13 cellular contexts compared by ENCODE assay signal in genomic region chr13:26465514-26465913, GRCh38.
"Had no signal": no experiment of that assay in that cellular context is flagged by ENCODE, and none has a peak within 500 bp of the region (broad histone marks: within the 10 kb centered on the region; RNA-seq: fewer than 3 reads in every experiment).

No MANE protein-coding gene starts in this region.

- H3K27ac Mint-ChIP-seq: activated B cell treated with CpG ODN at 0.5 μM for 24 hours; activated CD4-positive, alpha-beta T cell treated with anti-CD3 and anti-CD28 coated beads, Interleukin-2, amount 10 ng/mL, durations not matched to agents 7 days and 5 days; activated naive CD4-positive, alpha-beta T cell treated with anti-CD3 and anti-CD28 coated beads, Interleukin-2, amount 10 ng/mL, durations not matched to agents 7 days and 5 days; activated T-helper 2 cell treated with anti-CD3 and anti-CD28 coated beads, Interferon-gamma antibody, Interleukin-2, Interleukin-4, amounts not matched to agents 10 μg/mL and 5 μg/mL and 100 μg/mL, durations not matched to agents 14 hours and 24 hours and 36 hours; dendritic cell treated with granulocyte-macrophage colony-stimulating factor and Interleukin-4, amounts not matched to agents 40 ng/mL and 50 ng/mL, for 4 days; neural progenitor cell; stimulated activated effector memory CD8-positive, alpha-beta T cell treated with anti-CD3 and anti-CD28 coated beads, Interleukin-12 subunit alpha, Interleukin-12 subunit beta, amount 100 ng/mL, for 72 hours had no signal

- H3K9me3 Mint-ChIP-seq: activated B cell treated with CpG ODN at 0.5 μM for 24 hours; activated CD4-positive, alpha-beta T cell treated with anti-CD3 and anti-CD28 coated beads, Interleukin-2, amount 10 ng/mL, durations not matched to agents 7 days and 5 days; activated naive CD4-positive, alpha-beta T cell treated with anti-CD3 and anti-CD28 coated beads, Interleukin-2, amount 10 ng/mL, durations not matched to agents 7 days and 5 days; activated T-helper 2 cell treated with anti-CD3 and anti-CD28 coated beads, Interferon-gamma antibody, Interleukin-2, Interleukin-4, amounts not matched to agents 10 μg/mL and 5 μg/mL and 100 μg/mL, durations not matched to agents 14 hours and 24 hours and 36 hours; dendritic cell treated with granulocyte-macrophage colony-stimulating factor and Interleukin-4, amounts not matched to agents 40 ng/mL and 50 ng/mL, for 4 days had no signal

- H3K4me3 Mint-ChIP-seq: activated B cell treated with CpG ODN at 0.5 μM for 24 hours; activated CD4-positive, alpha-beta T cell treated with anti-CD3 and anti-CD28 coated beads, Interleukin-2, amount 10 ng/mL, durations not matched to agents 7 days and 5 days; activated naive CD4-positive, alpha-beta T cell treated with anti-CD3 and anti-CD28 coated beads, Interleukin-2, amount 10 ng/mL, durations not matched to agents 7 days and 5 days; dendritic cell treated with granulocyte-macrophage colony-stimulating factor and Interleukin-4, amounts not matched to agents 40 ng/mL and 50 ng/mL, for 4 days; neural progenitor cell; stimulated activated effector memory CD8-positive, alpha-beta T cell treated with anti-CD3 and anti-CD28 coated beads, Interleukin-12 subunit alpha, Interleukin-12 subunit beta, amount 100 ng/mL, for 72 hours had no signal

- H3K36me3 ChIP-seq: adrenal gland, neural progenitor cell, pancreas, tibial nerve had no signal

- DNase-seq: activated B cell treated with CpG ODN at 0.5 μM for 24 hours; activated CD4-positive, alpha-beta T cell treated with anti-CD3 and anti-CD28 coated beads, Interleukin-2, amount 10 ng/mL, durations not matched to agents 7 days and 5 days; activated naive CD4-positive, alpha-beta T cell treated with anti-CD3 and anti-CD28 coated beads, Interleukin-2, amount 10 ng/mL, durations not matched to agents 7 days and 5 days; pancreas; T-helper 2 cell had no signal

- H3K27me3 ChIP-seq: adrenal gland, neural progenitor cell, pancreas, tibial nerve had no signal

- H3K27ac ChIP-seq: neural progenitor cell, pancreas, tibial nerve had no signal

- H3K4me1 ChIP-seq: adrenal gland, pancreas, tibial nerve had no signal

- FAIRE-seq: pancreas, TTC549 had no signal

- H3K9me3 ChIP-seq: adrenal gland, pancreas, tibial nerve had no signal

- H3K4me3 ChIP-seq: adrenal gland, neural progenitor cell, pancreas, tibial nerve had no signal

- H3K36me3 Mint-ChIP-seq: activated naive CD4-positive, alpha-beta T cell treated with anti-CD3 and anti-CD28 coated beads, Interleukin-2, amount 10 ng/mL, durations not matched to agents 7 days and 5 days; neural progenitor cell; stimulated activated effector memory CD8-positive, alpha-beta T cell treated with anti-CD3 and anti-CD28 coated beads, Interleukin-12 subunit alpha, Interleukin-12 subunit beta, amount 100 ng/mL, for 72 hours had no signal

- H3K4me1 Mint-ChIP-seq: activated B cell treated with CpG ODN at 0.5 μM for 24 hours; activated CD4-positive, alpha-beta T cell treated with anti-CD3 and anti-CD28 coated beads, Interleukin-2, amount 10 ng/mL, durations not matched to agents 7 days and 5 days; activated naive CD4-positive, alpha-beta T cell treated with anti-CD3 and anti-CD28 coated beads, Interleukin-2, amount 10 ng/mL, durations not matched to agents 7 days and 5 days; stimulated activated effector memory CD8-positive, alpha-beta T cell treated with anti-CD3 and anti-CD28 coated beads, Interleukin-12 subunit alpha, Interleukin-12 subunit beta, amount 100 ng/mL, for 72 hours had no signal

- ATAC-seq: left lobe of liver; pancreas; stimulated activated effector memory CD8-positive, alpha-beta T cell treated with anti-CD3 and anti-CD28 coated beads, Interleukin-12 subunit alpha, Interleukin-12 subunit beta, amount 100 ng/mL, for 72 hours had no signal
